ENCODE assay signal across 8 cellular contexts in the genomic region with DNA sequence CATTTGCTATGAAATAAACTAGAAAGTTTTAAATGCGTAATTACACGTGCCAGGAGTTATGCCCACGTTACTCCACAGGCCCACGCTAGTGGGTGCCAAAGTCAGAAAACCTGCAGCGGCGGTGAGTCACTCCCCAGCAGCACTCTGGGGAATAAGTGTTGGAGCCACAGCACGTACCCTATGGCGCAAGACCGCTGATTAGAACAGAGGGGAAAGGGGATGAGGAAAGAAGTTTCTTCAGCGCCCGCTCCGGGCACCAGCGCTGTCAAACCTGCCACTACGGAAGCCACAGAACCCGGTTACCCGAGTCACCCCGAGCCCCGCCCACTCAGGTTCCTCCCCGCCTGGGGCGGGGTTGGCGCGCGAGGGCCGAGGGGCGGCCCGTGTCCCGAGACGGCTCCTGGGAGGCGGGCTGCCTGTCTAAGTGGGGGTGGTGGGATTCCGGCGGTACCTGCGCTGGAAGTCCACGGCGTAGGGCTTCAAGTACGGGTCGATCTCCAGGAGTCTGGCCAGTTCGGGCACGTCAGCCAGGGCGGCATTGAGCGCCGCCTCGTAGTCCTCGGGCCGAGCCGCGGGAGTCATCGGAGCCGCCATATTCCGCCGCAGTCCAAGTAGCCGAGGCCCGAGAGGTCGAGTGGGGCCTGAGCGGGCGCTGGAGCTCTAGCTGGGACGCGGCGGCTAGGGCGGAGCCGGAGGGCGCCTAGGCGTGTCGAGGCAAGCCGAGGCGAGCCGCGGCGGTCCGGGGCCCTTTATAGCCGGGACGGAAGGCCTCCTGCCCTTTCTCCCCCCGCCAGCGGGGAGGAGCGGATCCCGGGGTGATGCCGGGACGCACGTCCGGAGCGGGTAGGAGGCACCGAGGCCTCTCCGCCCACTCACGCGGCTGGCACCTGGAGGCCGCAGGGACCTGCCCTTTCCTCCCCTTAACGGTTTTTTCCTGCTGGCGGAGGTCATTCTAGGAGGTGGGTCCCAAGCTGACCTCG. TPM values are rescaled to one million over a fixed set of nuclear protein-coding genes. Genes with fewer than 3 reads are reported as not detected.
DNase-seq lines count a peak whose midpoint lies in the region; TF ChIP-seq lines count a peak whose summit lies in the region.

A gene (minus strand): TSS at position 722 of the 980 bp plus-strand sequence. CDS start 128 bp downstream, at position 594.

- intact Hi-C loops in activated naive CD4-positive, alpha-beta T cell treated with anti-CD3 and anti-CD28 coated beads for 36 hours (cut with micrococcal nuclease), result loop anchor here (1.0 to 5.0 kb wide), 3 partner anchors 151 to 372 kb away; no protein-coding TSS in a partner anchor

- H3K4me2 ChIP-seq in MM.1S (ENCODE audit: low read depth, low read length), result peak within 1 kb of the TSS; percentile 82

- H3K4me3 ChIP-seq in MM.1S (ENCODE audit: low read length), result peak within 1 kb of the TSS; percentile 89

- no peaks in the 10 kb centered on the region for H3K9me2 ChIP-seq in MM.1S (replicated peaks; ENCODE audit: insufficient read depth, low read length)

- DNase-seq in GM04503 (ENCODE audit: low read depth) (peak; percentile 87), HCEC 1CT (peak; percentile 96), MM.1S (peak; percentile 91), SK-MEL-5 (ENCODE audit: low read depth, low spot score) (peak; percentile 90), germinal center (ENCODE audit: low spot score) (peak; percentile 92), non-pigmented ciliary epithelial cell (ENCODE audit: low read depth) (peak; percentile 52), superior temporal gyrus (ENCODE audit: extremely low spot score) (peak; percentile 90)
- peak; percentile 87 for DNase-seq in activated naive CD4-positive, alpha-beta T cell treated with anti-CD3 and anti-CD28 coated beads for 36 hours

- peaks cover 14% of the 10 kb centered on the region for H3K4me1 Mint-ChIP-seq in activated naive CD4-positive, alpha-beta T cell treated with anti-CD3 and anti-CD28 coated beads for 36 hours (ENCODE audit: low read depth)

- 0 out of 2 replicates have a peak, but pooled peaks cover 4% of the 10 kb centered on the region for H3F3A ChIP-seq in MM.1S (ENCODE audit: insufficient read depth, low read length)

- no peaks in the 10 kb centered on the region for H3K27me3 ChIP-seq in MM.1S (replicated peaks; ENCODE audit: insufficient read depth, low read length)

- H3K27me3 Mint-ChIP-seq in activated naive CD4-positive, alpha-beta T cell treated with anti-CD3 and anti-CD28 coated beads for 36 hours (ENCODE audit: low read depth), result no peaks in the 10 kb centered on the region

- peaks cover 20% of the 10 kb centered on the region for H3K79me2 ChIP-seq in MM.1S (ENCODE audit: low read length)

- H3K36me3 ChIP-seq in MM.1S (replicated peaks; ENCODE audit: insufficient read depth, low read length), result no peaks in the 10 kb centered on the region; the same call in 1 of the 2 replicates

- H3K9ac ChIP-seq in MM.1S (ENCODE audit: low read length), result peak within 1 kb of the TSS; percentile 97

- TF ChIP-seq CTCF in MM.1S (IDR thresholded peaks at IDR 0.05; ENCODE audit: low read length), result peak; percentile 43

- peak within 1 kb of the TSS; percentile 97 for H3K27ac Mint-ChIP-seq in activated naive CD4-positive, alpha-beta T cell treated with anti-CD3 and anti-CD28 coated beads for 36 hours

- in situ Hi-C loops in SK-MEL-5 (cut with HindIII; ENCODE audit: low pct_unique_long_range_greater_than_20kb, low sequenced_read_pairs), result no loop called here

- no peaks in the 10 kb centered on the region for H3K9me3 ChIP-seq in MM.1S (replicated peaks; ENCODE audit: insufficient read depth, low read length)

- H3K9me3 Mint-ChIP-seq in activated naive CD4-positive, alpha-beta T cell treated with anti-CD3 and anti-CD28 coated beads for 36 hours, result peaks cover 7% of the 10 kb centered on the region

- peak within 1 kb of the TSS; percentile 94 for H3K27ac ChIP-seq in MM.1S (ENCODE audit: low read length)

- peak within 1 kb of the TSS; percentile 64 for H2AFZ ChIP-seq in MM.1S (ENCODE audit: low read length)

- peak within 1 kb of the TSS; percentile 90 for H3K4me3 Mint-ChIP-seq in activated naive CD4-positive, alpha-beta T cell treated with anti-CD3 and anti-CD28 coated beads for 36 hours

- H3K4me1 ChIP-seq in MM.1S (ENCODE audit: low read length), result 0 out of 2 replicates have a peak, but pooled peaks cover 6% of the 10 kb centered on the region

- peaks cover 17% of the 10 kb centered on the region for H3K36me3 Mint-ChIP-seq in activated naive CD4-positive, alpha-beta T cell treated with anti-CD3 and anti-CD28 coated beads for 36 hours (ENCODE audit: low read depth)

- CTCF ChIA-PET in activated naive CD4-positive, alpha-beta T cell treated with anti-CD3 and anti-CD28 coated beads for 36 hours (lab: Charles Lee), result interaction anchor here (0.6 to 0.8 kb wide), 2 partner anchors 148 to 453 kb away, joined by 3 read pairs; no protein-coding TSS in a partner anchor

- H4K20me1 ChIP-seq in MM.1S (ENCODE audit: insufficient read depth, low read length), result no peaks in the 10 kb centered on the region

RNA-seq across cellular contexts. Expression of the gene that starts here (rescaled TPM):
- 47.9 and 52.6 TPM in 2 replicates for total RNA-seq in SK-MEL-5 (2014; rRNA removed; shearing (Covaris generic))
- 15.4 and 20.7 TPM in 2 replicates for polyA plus RNA-seq in SK-MEL-5 (2015; cell fraction: cytosol; rRNA removed)
- 8.5 and 9.0 TPM in 2 replicates for polyA plus RNA-seq in SK-MEL-5 (2015; cell fraction: nucleus; rRNA removed)
- 10 to 100 TPM; 24.6 to 26.0 TPM for total RNA-seq in activated naive CD4-positive, alpha-beta T cell treated with anti-CD3 and anti-CD28 coated beads for 36 hours

Comparison
In these comparisons a context has a peak if more than half of its experiments do, and no peak if none do; other contexts are left out.
1. Peak in every context shown above with its lines: DNase-seq, H3K4me3 ChIP-seq and H3K27ac ChIP-seq.